In genomic region chr20:58692579-58693225, GRCh38 we compare ENCODE assay signal across 8 cellular contexts. TPM values are rescaled to one million over a fixed set of nuclear protein-coding genes. Genes with fewer than 3 reads are reported as not detected.
A peak's percentile ranks its signal among the peaks of the same experiment; 100 is the strongest.
DNase-seq lines count a peak whose midpoint lies in the region; ATAC-seq, FAIRE-seq and TF ChIP-seq lines count a peak whose summit lies in the region.

Gene NPEPL1 (plus strand): TSS chr20:58692800. CDS start chr20:58692901, 101 bp downstream.

- no peak for TF ChIP-seq POLR2A in HepG2 (IDR thresholded peaks at IDR 0.05; ENCODE audit: insufficient read depth in 1 of 2, low read depth in 2 of 2, low read length in 2 of 2)

- no peaks in the 10 kb centered on the region for H3K27me3 ChIP-seq in liver (ENCODE audit: control insufficient read depth in 4 of 4, insufficient read depth in 4 of 4, low read length in 3 of 4)
- no peaks in the 10 kb centered on the region for H3K27me3 ChIP-seq in HepG2 (ENCODE audit: control insufficient read depth in 1 of 2, insufficient read depth in 2 of 2, low read length in 2 of 2)
- H3K27me3 ChIP-seq in neutrophil, result no peaks in the 10 kb centered on the region
- H3K27me3 ChIP-seq in thoracic aorta (replicated peaks; ENCODE audit: insufficient read depth), result no peaks in the 10 kb centered on the region

- no peaks in the 10 kb centered on the region for H4K20me1 ChIP-seq in HepG2 (ENCODE audit: insufficient read depth, low read length)

- in situ Hi-C loops in HepG2 (cut with HindIII; ENCODE audit: extremely low pct_ligation_motif_present, low pct_unique_long_range_greater_than_20kb), result no loop called here

- TF ChIP-seq CTCF in liver (IDR thresholded peaks at IDR 0.05; ENCODE audit: low read depth, low read length, missing input control), result peak; percentile 48
- no peak for TF ChIP-seq CTCF in HepG2 (CRISPR knock-in tag; IDR thresholded peaks at IDR 0.05)
- TF ChIP-seq CTCF in neutrophil (IDR thresholded peaks at IDR 0.05), result no peak
- TF ChIP-seq CTCF in thoracic aorta (IDR thresholded peaks at IDR 0.05), result no peak

- H3K79me2 ChIP-seq in HepG2 (ENCODE audit: insufficient read depth, low read length), result no peaks in the 10 kb centered on the region

- POLR2A ChIA-PET in HepG2 (lab: Yijun Ruan, JAX), result no interaction called here

- H3K27ac ChIP-seq in liver (ENCODE audit: low read depth in 1 of 2, low read length in 2 of 2), result peak within 1 kb of the TSS; percentile 61 to 65
- H3K27ac ChIP-seq in HepG2 (ENCODE audit: extremely low read length, insufficient read depth, low read length), result no peak within 1 kb of the TSS
- peak within 1 kb of the TSS; percentile 99 for H3K27ac ChIP-seq in neutrophil
- H3K27ac ChIP-seq in thoracic aorta, result peak within 1 kb of the TSS; percentile 82 to 88

- H3K4me3 ChIP-seq in liver (ENCODE audit: low read depth in 1 of 3, low read length in 3 of 3), result peak within 1 kb of the TSS; percentile 13 to 73 (median 24)
- H3K4me3 ChIP-seq in HepG2 (replicated peaks in 1 of 3; ENCODE audit: insufficient read depth in 1 of 3, low read depth in 2 of 3, low read length in 3 of 3), result no peak within 1 kb of the TSS
- peak within 1 kb of the TSS; percentile 65 to 73 for H3K4me3 ChIP-seq in neutrophil (ENCODE audit: low read depth in 1 of 2, low read length in 1 of 2)
- peak within 1 kb of the TSS; percentile 74 for H3K4me3 ChIP-seq in thoracic aorta

- H3K36me3 ChIP-seq in liver (ENCODE audit: control insufficient read depth in 4 of 4, insufficient read depth in 3 of 4, low read depth in 1 of 4, low read length in 3 of 4) (peaks cover 2 to 21% (median 11%) of the 10 kb centered on the region in 4 donors), HepG2 (replicated peaks in 1 of 2; ENCODE audit: control insufficient read depth in 1 of 2, insufficient read depth in 2 of 2, low read length in 2 of 2) (peaks cover 6 to 15% of the 10 kb centered on the region in 2 experiments; a peak in 4 of 5 replicates), neutrophil (peaks cover 42% of the 10 kb centered on the region), thoracic aorta (peaks cover 15% of the 10 kb centered on the region)

- BruUV-seq in HepG2 (replicated peaks; lab: Mats Ljungman, UMichigan), result no TSS peak

- H3K9ac ChIP-seq in liver (ENCODE audit: low read depth in 1 of 2, low read length in 2 of 2) (peak within 1 kb of the TSS in 1 of 2 donors; percentile 62), HepG2 (ENCODE audit: insufficient read depth, low read depth, low read length) (no peak within 1 kb of the TSS)

- WGBS in liver, result 4% methylated on average over 93 of the region's 93 CpGs
- WGBS in HepG2 (ENCODE audit: low lambda C conversion rate), result 98% methylated on average over 62 of the region's 93 CpGs

- no peak for TF ChIP-seq EP300 in HepG2 (IDR thresholded peaks at IDR 0.05; ENCODE audit: low read depth in 2 of 2, low read length in 2 of 2)
- TF ChIP-seq EP300 in HepG2 (CRISPR knock-in tag; IDR thresholded peaks at IDR 0.05; ENCODE audit: borderline replicate concordance), result no peak

- H3K9me3 ChIP-seq in liver (ENCODE audit: control insufficient read depth in 4 of 4, low read length in 3 of 4), result no peaks in the 10 kb centered on the region
- no peaks in the 10 kb centered on the region for H3K9me3 ChIP-seq in HepG2 (ENCODE audit: low read length)
- no peaks in the 10 kb centered on the region for H3K9me3 ChIP-seq in neutrophil
- no peaks in the 10 kb centered on the region for H3K9me3 ChIP-seq in thoracic aorta

- intact Hi-C loops in HepG2 (cut with micrococcal nuclease; ENCODE audit: unreplicated experiment), result no loop called here

- DNase-seq in HepG2 (ENCODE audit: low spot score) (no peak), OCI-M1 (lab: John Stamatoyannopoulos, UW) (peak; percentile 65), fibroblast of the conjunctiva (ENCODE audit: low read depth) (peak; percentile 51), thoracic aorta (ENCODE audit: low spot score) (no peak)
- DNase-seq in activated T-helper 9 cell treated with anti-CD3 and anti-CD28 coated beads, Interleukin-2, amount 50 U/mL, for 16 hours (ENCODE audit: low read depth), result peak; percentile 59

- ATAC-seq in HepG2, result no peak
- peak; percentile 85 for ATAC-seq in HG03103 (IDR thresholded peaks at IDR 0.05; ENCODE audit: low read depth, unreplicated experiment)
- ATAC-seq in thoracic aorta (ENCODE audit: insufficient number of reproducible peaks, low FRiP score, low read depth), result peak; percentile 53

- no peak within 1 kb of the TSS for H3K4me2 ChIP-seq in HepG2 (ENCODE audit: low read depth, low read length)

- H2AFZ ChIP-seq in HepG2 (ENCODE audit: low read length), result no peak within 1 kb of the TSS

- TF ChIP-seq RAD21 in liver (IDR thresholded peaks at IDR 0.05) (no peak), HepG2 (CRISPR knock-in tag; IDR thresholded peaks at IDR 0.05) (no peak)

- peaks cover 5 to 17% (median 13%) of the 10 kb centered on the region in 4 donors for H3K4me1 ChIP-seq in liver (ENCODE audit: control insufficient read depth in 4 of 4, insufficient read depth in 4 of 4, low read length in 3 of 4)
- H3K4me1 ChIP-seq in HepG2 (ENCODE audit: insufficient read depth, low read length), result no peaks in the 10 kb centered on the region
- peaks cover 39 to 40% of the 10 kb centered on the region in 2 experiments for H3K4me1 ChIP-seq in neutrophil (ENCODE audit: control insufficient read depth in 1 of 2, insufficient read depth in 1 of 2, low read depth in 1 of 2, low read length in 1 of 2)
- H3K4me1 ChIP-seq in thoracic aorta (ENCODE audit: control insufficient read depth in 1 of 2, low read depth in 2 of 2), result peaks cover 21 to 48% of the 10 kb centered on the region in 2 donors

- CTCF ChIA-PET in HepG2 (lab: Yijun Ruan, JAX; ENCODE audit: low intra/inter-chr PET ratio, low total read pairs), result no interaction called here

- no peak for FAIRE-seq in HepG2 (lab: Jason Lieb, UNC)

TF ChIP-seq in liver, 16 proteins besides CTCF, POLR2A, EP300 and RAD21:
- TF ChIP-seq EGR1 (IDR thresholded peaks at IDR 0.05; ENCODE audit: low read depth in 2 of 2), result no peak

TF ChIP-seq in HepG2, 621 proteins besides CTCF, POLR2A, EP300 and RAD21 (continues in another document):
- TF ChIP-seq ZNF83 (CRISPR knock-in tag; IDR thresholded peaks at IDR 0.05; ENCODE audit: borderline replicate concordance) (no peak), ZNF652 (CRISPR knock-in tag; IDR thresholded peaks at IDR 0.05; ENCODE audit: borderline replicate concordance, low read depth) (no peak), ZNF891 (CRISPR knock-in tag; IDR thresholded peaks at IDR 0.05) (no peak), SCMH1 (CRISPR knock-in tag; IDR thresholded peaks at IDR 0.05; ENCODE audit: borderline replicate concordance) (no peak), TFDP1 (CRISPR knock-in tag; IDR thresholded peaks at IDR 0.05; ENCODE audit: borderline replicate concordance) (no peak), ZNF253 (CRISPR knock-in tag; IDR thresholded peaks at IDR 0.05; ENCODE audit: borderline replicate concordance) (no peak), ZKSCAN5 (CRISPR knock-in tag; IDR thresholded peaks at IDR 0.05) (no peak), ETV6 (CRISPR knock-in tag; conservative IDR thresholded peaks at IDR 0.05) (no peak), ZBTB14 (CRISPR knock-in tag; IDR thresholded peaks at IDR 0.05) (no peak), ZNF121 (CRISPR knock-in tag; IDR thresholded peaks at IDR 0.05) (no peak), HES4 (CRISPR knock-in tag; IDR thresholded peaks at IDR 0.05; ENCODE audit: borderline replicate concordance) (no peak)

RNA-seq across cellular contexts. Expression of gene NPEPL1, which starts in this region (rescaled TPM):
- 10 to 100 TPM in 1 of 2 donors, 1 to 10 TPM in 1; 8.0 to 13.3 TPM for total RNA-seq in liver
- 10 to 100 TPM; 10.7 to 11.0 TPM for polyA plus RNA-seq in liver
- total RNA-seq in HepG2 (2016; rRNA removed; fragmentation: Illumina TruSeq; extraction: Trizol), result 0.60 and 4.1 TPM in 2 replicates
- total RNA-seq in HepG2 (2016; cell fraction: cytosol; rRNA removed; fragmentation: Illumina TruSeq; extraction: Trizol; ENCODE audit: low read depth), result 3.0 and 3.1 TPM in 2 replicates
- 0.30 and 4.3 TPM in 2 replicates for total RNA-seq in HepG2 (2016; cell fraction: insoluble cytoplasmic fraction; rRNA removed; fragmentation: Illumina TruSeq; extraction: Trizol)
- 0.96 and 1.0 TPM in 2 replicates for total RNA-seq in HepG2 (2016; cell fraction: membrane; rRNA removed; fragmentation: Illumina TruSeq; extraction: Trizol)
- 8.0 and 8.6 TPM in 2 replicates for total RNA-seq in HepG2 (2016; cell fraction: nucleus; rRNA removed; fragmentation: Illumina TruSeq; extraction: Trizol)
- 7.5 and 9.9 TPM in 2 replicates for polyA plus RNA-seq in HepG2 (2011; rRNA removed)
- 1.3 and 1.9 TPM in 2 replicates for polyA plus RNA-seq in HepG2 (2011; cell fraction: cytosol; rRNA removed)
- polyA plus RNA-seq in HepG2 (2011; cell fraction: nucleus; rRNA removed), result 184 and 219 TPM in 2 replicates
- 16.9 and 23.0 TPM in 2 replicates for polyA plus RNA-seq in HepG2 (2012)
- polyA plus RNA-seq in HepG2 (2016; cell fraction: cytosol; fragmentation: Illumina TruSeq; extraction: Trizol; ENCODE audit: low read depth), result 0.41 and 0.51 TPM in 2 replicates
- 0.69 and 1.4 TPM in 2 replicates for polyA plus RNA-seq in HepG2 (2016; cell fraction: insoluble cytoplasmic fraction; fragmentation: Illumina TruSeq; extraction: Trizol; ENCODE audit: low read depth)
- polyA plus RNA-seq in HepG2 (2016; cell fraction: membrane; fragmentation: Illumina TruSeq; extraction: Trizol; ENCODE audit: low read depth), result 0.55 and 0.71 TPM in 2 replicates
- polyA plus RNA-seq in HepG2 (2016; cell fraction: nucleus; fragmentation: Illumina TruSeq; extraction: Trizol; ENCODE audit: insufficient read depth, low read depth), result 49.5 and 52.8 TPM in 2 replicates
- 8.5 and 18.0 TPM in 2 replicates for polyA minus RNA-seq in HepG2 (2011; rRNA and poly(A)+ RNA removed; ENCODE audit: low replicate concordance)
- 0.49 and 0.88 TPM in 2 replicates for polyA minus RNA-seq in HepG2 (2011; cell fraction: cytosol; rRNA and poly(A)+ RNA removed)
- 24.2 and 30.1 TPM in 2 replicates for polyA minus RNA-seq in HepG2 (2011; cell fraction: nucleus; rRNA and poly(A)+ RNA removed)
- total RNA-seq in thoracic aorta, result 10 to 100 TPM; 47.1 to 59.4 TPM

Comparison
In these comparisons a context has a peak if more than half of its experiments do, and no peak if none do; other contexts are left out.
1. H3K4me3 ChIP-seq: peak in liver (3 of 3), neutrophil (2 of 2) and thoracic aorta (single experiment); none in HepG2 (0 of 3).
2. DNase-seq: peak in OCI-M1 (single experiment), activated T-helper 9 cell treated with anti-CD3 and anti-CD28 coated beads, Interleukin-2, amount 50 U/mL, for 16 hours (single experiment) and fibroblast of the conjunctiva (single experiment); none in HepG2 (single experiment) and thoracic aorta (single experiment).